Comparison of ENCODE assay signal across 8 cellular contexts in the genomic region with DNA sequence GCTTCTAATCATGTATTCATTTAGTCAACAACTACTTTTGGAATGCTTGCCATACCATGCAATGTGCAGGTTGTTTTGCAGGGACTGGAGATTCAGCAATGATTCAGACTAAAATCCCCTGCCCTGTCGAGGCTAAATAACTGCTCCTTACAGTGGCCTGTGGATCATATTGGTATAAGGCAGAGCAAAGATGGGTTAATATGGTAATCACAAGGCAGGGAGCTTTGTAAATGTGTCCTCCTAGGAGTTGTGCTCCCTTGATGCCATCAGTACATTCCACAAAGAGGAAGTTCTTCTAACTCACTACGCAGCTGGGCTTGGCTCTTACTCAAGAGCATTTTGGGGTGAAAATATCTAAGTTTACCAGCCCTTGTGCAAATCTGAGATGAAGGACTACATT. TPM values are rescaled to one million over a fixed set of nuclear protein-coding genes. Genes with fewer than 3 reads are reported as not detected.
DNase-seq lines count a peak whose midpoint lies in the region; ATAC-seq and TF ChIP-seq lines count a peak whose summit lies in the region.

No MANE protein-coding gene starts in this region.

- POLR2A ChIA-PET in activated CD8-positive, alpha-beta T cell treated with anti-CD3 and anti-CD28 coated beads for 36 hours (lab: Charles Lee) = interaction anchor here (0.6 to 1.5 kb wide), 4 partner anchors 27 to 1894 kb away, joined by 3 to 4 read pairs (median 3); a partner anchor contains a TSS

- H3K9me3 ChIP-seq in skeletal muscle tissue (ENCODE audit: control insufficient read depth in 3 of 3, low read length in 3 of 3) = no peaks in the 10 kb centered on the region

- CTCF ChIA-PET in activated CD8-positive, alpha-beta T cell treated with anti-CD3 and anti-CD28 coated beads for 36 hours (lab: Charles Lee) = interaction anchor here (0.8 to 2.0 kb wide), 5 partner anchors 54 to 116 kb away, joined by 3 to 13 read pairs (median 3); no protein-coding TSS in a partner anchor

- H3K4me1 Mint-ChIP-seq in activated CD8-positive, alpha-beta T cell treated with anti-CD3 and anti-CD28 coated beads for 36 hours (ENCODE audit: low read depth) = peaks cover 36% of the 10 kb centered on the region

- H3K27ac Mint-ChIP-seq in activated CD8-positive, alpha-beta T cell treated with anti-CD3 and anti-CD28 coated beads for 36 hours = peak overlapping the region; percentile 89

- peak; percentile 28 for ATAC-seq in HG03378 (IDR thresholded peaks at IDR 0.05; ENCODE audit: unreplicated experiment)
- ATAC-seq in activated CD8-positive, alpha-beta T cell treated with anti-CD3 and anti-CD28 coated beads for 36 hours = peak; percentile 41
- no peak for ATAC-seq in GM21390 (IDR thresholded peaks at IDR 0.05; ENCODE audit: unreplicated experiment)

- peaks cover 1% of the 10 kb centered on the region for H3K27me3 Mint-ChIP-seq in activated CD8-positive, alpha-beta T cell treated with anti-CD3 and anti-CD28 coated beads for 36 hours

- H3K4me1 ChIP-seq in skeletal muscle tissue (ENCODE audit: control insufficient read depth in 3 of 3, insufficient read depth in 3 of 3, low read length in 3 of 3) = peaks cover 18 to 45% (median 38%) of the 10 kb centered on the region in 3 donors

- H3K9me3 Mint-ChIP-seq in activated CD8-positive, alpha-beta T cell treated with anti-CD3 and anti-CD28 coated beads for 36 hours = peaks cover 10% of the 10 kb centered on the region

- H3K4me3 Mint-ChIP-seq in activated CD8-positive, alpha-beta T cell treated with anti-CD3 and anti-CD28 coated beads for 36 hours = peak overlapping the region; percentile 84

- intact Hi-C loops in activated CD8-positive, alpha-beta T cell treated with anti-CD3 and anti-CD28 coated beads for 36 hours (cut with micrococcal nuclease) = no loop called here

- peaks cover 0 to 2% (median under 1%) of the 10 kb centered on the region in 3 donors for H3K36me3 ChIP-seq in skeletal muscle tissue (ENCODE audit: control insufficient read depth in 3 of 3, insufficient read depth in 3 of 3, low read length in 3 of 3)

- peaks cover 13% of the 10 kb centered on the region for H3K36me3 Mint-ChIP-seq in activated CD8-positive, alpha-beta T cell treated with anti-CD3 and anti-CD28 coated beads for 36 hours (ENCODE audit: low read depth)

- DNase-seq in GM12865 (ENCODE audit: low read depth) (peak; percentile 30), glomerular visceral epithelial cell (ENCODE audit: extremely low spot score) (peak; percentile 33), inferior parietal cortex (ENCODE audit: extremely low spot score) (no peak), NCI-H524 (lab: John Stamatoyannopoulos, UW) (no peak)
- no peak for DNase-seq in activated CD8-positive, alpha-beta T cell treated with anti-CD3 and anti-CD28 coated beads for 36 hours

- peak overlapping the region; percentile 89 for H3K27ac ChIP-seq in skeletal muscle tissue (ENCODE audit: low read depth, low read length)

- H3K9ac ChIP-seq in skeletal muscle tissue (ENCODE audit: low read depth in 1 of 3, low read length in 3 of 3) = peak overlapping the region; percentile 73 to 83 (median 76)

- TF ChIP-seq CTCF in GM12865 (IDR thresholded peaks at IDR 0.05; ENCODE audit: insufficient read depth, low read depth, low read length, missing control alignments) = no peak
- TF ChIP-seq CTCF in activated CD8-positive, alpha-beta T cell treated with anti-CD3 and anti-CD28 coated beads for 36 hours (IDR thresholded peaks at IDR 0.05) = no peak

- peak overlapping the region; percentile 61 for H3K4me3 ChIP-seq in GM12865 (ENCODE audit: low read depth, low read length)
- peak overlapping the region; percentile 74 to 87 (median 75) for H3K4me3 ChIP-seq in skeletal muscle tissue (ENCODE audit: low read length in 3 of 3)

- H3K27me3 ChIP-seq in skeletal muscle tissue (ENCODE audit: control insufficient read depth in 3 of 3, insufficient read depth in 3 of 3, low read length in 3 of 3) = no peaks in the 10 kb centered on the region

RNA-seq across cellular contexts. Expression of a gene that starts 0.6 kb away (rescaled TPM):
- total RNA-seq in activated CD8-positive, alpha-beta T cell treated with anti-CD3 and anti-CD28 coated beads for 36 hours = 10 to 100 TPM; 39.2 to 41.6 TPM
- 6.8 TPM for total RNA-seq in skeletal muscle tissue

RNA-seq across cellular contexts. Expression of a gene that starts 26.6 kb away (rescaled TPM):
- total RNA-seq in activated CD8-positive, alpha-beta T cell treated with anti-CD3 and anti-CD28 coated beads for 36 hours = 10 to 100 TPM; 20.4 to 21.8 TPM
- 12.0 TPM for total RNA-seq in skeletal muscle tissue

RNA-seq across cellular contexts. Expression of a gene that starts 49.7 kb away (rescaled TPM):
- total RNA-seq in activated CD8-positive, alpha-beta T cell treated with anti-CD3 and anti-CD28 coated beads for 36 hours = 10 to 100 TPM; 20.4 to 20.7 TPM
- total RNA-seq in skeletal muscle tissue = 50.1 TPM

Comparison
In these comparisons a context has a peak if more than half of its experiments do, and no peak if none do; other contexts are left out.
1. DNase-seq: peak in GM12865 (single experiment) and glomerular visceral epithelial cell (single experiment); none in activated CD8-positive, alpha-beta T cell treated with anti-CD3 and anti-CD28 coated beads for 36 hours (single experiment), inferior parietal cortex (single experiment) and NCI-H524 (0 of 2).